ENCODE assay signal across 1 cellular context in genomic region chr19:1249298-1249989, GRCh38.
TF ChIP-seq lines count a peak whose summit lies in the region.

No MANE protein-coding gene starts in this region.

TF ChIP-seq in HepG2, 621 proteins besides CTCF, POLR2A, EP300 and RAD21 (continues in another document):
- TF ChIP-seq ZNF530 (CRISPR knock-in tag; IDR thresholded peaks at IDR 0.05; ENCODE audit: low read depth) (0 out of 2 replicates have a peak, but pooled peaks have one; percentile 50), ZNF792 (CRISPR knock-in tag; IDR thresholded peaks at IDR 0.05) (no peak), SOX6 (IDR thresholded peaks at IDR 0.05) (no peak), SOX6 (CRISPR knock-in tag; IDR thresholded peaks at IDR 0.05) (peak; percentile 87), RFX3 (CRISPR knock-in tag; IDR thresholded peaks at IDR 0.05) (peak; percentile 16; the same call in 1 of the 2 replicates), SIN3A (IDR thresholded peaks at IDR 0.05; ENCODE audit: borderline replicate concordance, low read depth, low read length) (no peak; the same call in 1 of the 2 replicates), NFKB2 (CRISPR knock-in tag; IDR thresholded peaks at IDR 0.05; ENCODE audit: borderline replicate concordance) (peak; percentile 18; the same call in 1 of the 2 replicates), SAP130 (CRISPR knock-in tag; IDR thresholded peaks at IDR 0.05; ENCODE audit: low read depth) (peak; percentile 83), TEAD2 (CRISPR knock-in tag; IDR thresholded peaks at IDR 0.05) (no peak), AGO2 (optimal IDR thresholded peaks at IDR 0.05; ENCODE audit: low read depth, low read length) (peak; percentile 50), ZNF724P (CRISPR knock-in tag; IDR thresholded peaks at IDR 0.05; ENCODE audit: borderline replicate concordance) (no peak; the same call in 1 of the 2 replicates), PTBP1 (IDR thresholded peaks at IDR 0.05; ENCODE audit: low read depth, low read length, poor library complexity, severe bottlenecking) (peak; percentile 39), ZNF841 (CRISPR knock-in tag; IDR thresholded peaks at IDR 0.05; ENCODE audit: borderline replicate concordance) (0 out of 2 replicates have a peak, but pooled peaks have one; percentile 18), MBNL3 (CRISPR knock-in tag; conservative IDR thresholded peaks at IDR 0.05) (no peak), ZMYM3 (CRISPR knock-in tag; IDR thresholded peaks at IDR 0.05) (no peak), MYC (CRISPR knock-in tag; IDR thresholded peaks at IDR 0.05; ENCODE audit: borderline replicate concordance) (peak; percentile 85), ZFP62 (CRISPR knock-in tag; IDR thresholded peaks at IDR 0.05) (0 out of 2 replicates have a peak, but pooled peaks have one; percentile 12), CSRNP1 (CRISPR knock-in tag; IDR thresholded peaks at IDR 0.05) (0 out of 2 replicates have a peak, but pooled peaks have one; percentile 25), HNF1A (IDR thresholded peaks at IDR 0.05; ENCODE audit: low read depth) (no peak), HNF1A (CRISPR knock-in tag; IDR thresholded peaks at IDR 0.05; ENCODE audit: borderline replicate concordance) (peak; percentile 20; the same call in 1 of the 2 replicates), DNMT3B (CRISPR knock-in tag; conservative IDR thresholded peaks at IDR 0.05) (0 out of 2 replicates have a peak, but pooled peaks have one; percentile 67), ASH2L (IDR thresholded peaks at IDR 0.05; ENCODE audit: insufficient read length, low read depth, low read length) (peak; percentile 18), ZBTB7A (CRISPR knock-in tag; IDR thresholded peaks at IDR 0.05) (peak; percentile 32; the same call in 1 of the 2 replicates), ZNF768 (CRISPR knock-in tag; IDR thresholded peaks at IDR 0.05) (0 out of 2 replicates have a peak, but pooled peaks have one; percentile 8), ZBTB39 (CRISPR knock-in tag; IDR thresholded peaks at IDR 0.05) (no peak)
- TF ChIP-seq, protein P1, sequence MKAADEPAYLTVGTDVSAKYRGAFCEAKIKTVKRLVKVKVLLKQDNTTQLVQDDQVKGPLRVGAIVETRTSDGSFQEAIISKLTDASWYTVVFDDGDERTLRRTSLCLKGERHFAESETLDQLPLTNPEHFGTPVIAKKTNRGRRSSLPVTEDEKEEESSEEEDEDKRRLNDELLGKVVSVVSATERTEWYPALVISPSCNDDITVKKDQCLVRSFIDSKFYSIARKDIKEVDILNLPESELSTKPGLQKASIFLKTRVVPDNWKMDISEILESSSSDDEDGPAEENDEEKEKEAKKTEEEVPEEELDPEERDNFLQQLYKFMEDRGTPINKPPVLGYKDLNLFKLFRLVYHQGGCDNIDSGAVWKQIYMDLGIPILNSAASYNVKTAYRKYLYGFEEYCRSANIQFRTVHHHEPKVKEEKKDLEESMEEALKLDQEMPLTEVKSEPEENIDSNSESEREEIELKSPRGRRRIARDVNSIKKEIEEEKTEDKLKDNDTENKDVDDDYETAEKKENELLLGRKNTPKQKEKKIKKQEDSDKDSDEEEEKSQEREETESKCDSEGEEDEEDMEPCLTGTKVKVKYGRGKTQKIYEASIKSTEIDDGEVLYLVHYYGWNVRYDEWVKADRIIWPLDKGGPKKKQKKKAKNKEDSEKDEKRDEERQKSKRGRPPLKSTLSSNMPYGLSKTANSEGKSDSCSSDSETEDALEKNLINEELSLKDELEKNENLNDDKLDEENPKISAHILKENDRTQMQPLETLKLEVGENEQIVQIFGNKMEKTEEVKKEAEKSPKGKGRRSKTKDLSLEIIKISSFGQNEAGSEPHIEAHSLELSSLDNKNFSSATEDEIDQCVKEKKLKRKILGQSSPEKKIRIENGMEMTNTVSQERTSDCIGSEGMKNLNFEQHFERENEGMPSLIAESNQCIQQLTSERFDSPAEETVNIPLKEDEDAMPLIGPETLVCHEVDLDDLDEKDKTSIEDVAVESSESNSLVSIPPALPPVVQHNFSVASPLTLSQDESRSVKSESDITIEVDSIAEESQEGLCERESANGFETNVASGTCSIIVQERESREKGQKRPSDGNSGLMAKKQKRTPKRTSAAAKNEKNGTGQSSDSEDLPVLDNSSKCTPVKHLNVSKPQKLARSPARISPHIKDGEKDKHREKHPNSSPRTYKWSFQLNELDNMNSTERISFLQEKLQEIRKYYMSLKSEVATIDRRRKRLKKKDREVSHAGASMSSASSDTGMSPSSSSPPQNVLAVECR (CRISPR knock-in tag; IDR thresholded peaks at IDR 0.05; ENCODE audit: borderline replicate concordance): peak; percentile 54; the same call in 1 of the 2 replicates
- TF ChIP-seq, protein P2, sequence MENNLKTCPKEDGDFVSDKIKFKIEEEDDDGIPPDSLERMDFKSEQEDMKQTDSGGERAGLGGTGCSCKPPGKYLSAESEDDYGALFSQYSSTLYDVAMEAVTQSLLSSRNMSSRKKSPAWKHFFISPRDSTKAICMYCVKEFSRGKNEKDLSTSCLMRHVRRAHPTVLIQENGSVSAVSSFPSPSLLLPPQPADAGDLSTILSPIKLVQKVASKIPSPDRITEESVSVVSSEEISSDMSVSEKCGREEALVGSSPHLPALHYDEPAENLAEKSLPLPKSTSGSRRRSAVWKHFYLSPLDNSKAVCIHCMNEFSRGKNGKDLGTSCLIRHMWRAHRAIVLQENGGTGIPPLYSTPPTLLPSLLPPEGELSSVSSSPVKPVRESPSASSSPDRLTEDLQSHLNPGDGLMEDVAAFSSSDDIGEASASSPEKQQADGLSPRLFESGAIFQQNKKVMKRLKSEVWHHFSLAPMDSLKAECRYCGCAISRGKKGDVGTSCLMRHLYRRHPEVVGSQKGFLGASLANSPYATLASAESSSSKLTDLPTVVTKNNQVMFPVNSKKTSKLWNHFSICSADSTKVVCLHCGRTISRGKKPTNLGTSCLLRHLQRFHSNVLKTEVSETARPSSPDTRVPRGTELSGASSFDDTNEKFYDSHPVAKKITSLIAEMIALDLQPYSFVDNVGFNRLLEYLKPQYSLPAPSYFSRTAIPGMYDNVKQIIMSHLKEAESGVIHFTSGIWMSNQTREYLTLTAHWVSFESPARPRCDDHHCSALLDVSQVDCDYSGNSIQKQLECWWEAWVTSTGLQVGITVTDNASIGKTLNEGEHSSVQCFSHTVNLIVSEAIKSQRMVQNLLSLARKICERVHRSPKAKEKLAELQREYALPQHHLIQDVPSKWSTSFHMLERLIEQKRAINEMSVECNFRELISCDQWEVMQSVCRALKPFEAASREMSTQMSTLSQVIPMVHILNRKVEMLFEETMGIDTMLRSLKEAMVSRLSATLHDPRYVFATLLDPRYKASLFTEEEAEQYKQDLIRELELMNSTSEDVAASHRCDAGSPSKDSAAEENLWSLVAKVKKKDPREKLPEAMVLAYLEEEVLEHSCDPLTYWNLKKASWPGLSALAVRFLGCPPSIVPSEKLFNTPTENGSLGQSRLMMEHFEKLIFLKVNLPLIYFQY (CRISPR knock-in tag; IDR thresholded peaks at IDR 0.05; ENCODE audit: borderline replicate concordance): no peak; the same call in 1 of the 2 replicates
- TF ChIP-seq, protein P3, sequence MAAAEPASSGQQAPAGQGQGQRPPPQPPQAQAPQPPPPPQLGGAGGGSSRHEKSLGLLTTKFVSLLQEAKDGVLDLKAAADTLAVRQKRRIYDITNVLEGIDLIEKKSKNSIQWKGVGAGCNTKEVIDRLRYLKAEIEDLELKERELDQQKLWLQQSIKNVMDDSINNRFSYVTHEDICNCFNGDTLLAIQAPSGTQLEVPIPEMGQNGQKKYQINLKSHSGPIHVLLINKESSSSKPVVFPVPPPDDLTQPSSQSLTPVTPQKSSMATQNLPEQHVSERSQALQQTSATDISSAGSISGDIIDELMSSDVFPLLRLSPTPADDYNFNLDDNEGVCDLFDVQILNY (CRISPR knock-in tag; conservative IDR thresholded peaks at IDR 0.05): no peak
- TF ChIP-seq, protein P4, sequence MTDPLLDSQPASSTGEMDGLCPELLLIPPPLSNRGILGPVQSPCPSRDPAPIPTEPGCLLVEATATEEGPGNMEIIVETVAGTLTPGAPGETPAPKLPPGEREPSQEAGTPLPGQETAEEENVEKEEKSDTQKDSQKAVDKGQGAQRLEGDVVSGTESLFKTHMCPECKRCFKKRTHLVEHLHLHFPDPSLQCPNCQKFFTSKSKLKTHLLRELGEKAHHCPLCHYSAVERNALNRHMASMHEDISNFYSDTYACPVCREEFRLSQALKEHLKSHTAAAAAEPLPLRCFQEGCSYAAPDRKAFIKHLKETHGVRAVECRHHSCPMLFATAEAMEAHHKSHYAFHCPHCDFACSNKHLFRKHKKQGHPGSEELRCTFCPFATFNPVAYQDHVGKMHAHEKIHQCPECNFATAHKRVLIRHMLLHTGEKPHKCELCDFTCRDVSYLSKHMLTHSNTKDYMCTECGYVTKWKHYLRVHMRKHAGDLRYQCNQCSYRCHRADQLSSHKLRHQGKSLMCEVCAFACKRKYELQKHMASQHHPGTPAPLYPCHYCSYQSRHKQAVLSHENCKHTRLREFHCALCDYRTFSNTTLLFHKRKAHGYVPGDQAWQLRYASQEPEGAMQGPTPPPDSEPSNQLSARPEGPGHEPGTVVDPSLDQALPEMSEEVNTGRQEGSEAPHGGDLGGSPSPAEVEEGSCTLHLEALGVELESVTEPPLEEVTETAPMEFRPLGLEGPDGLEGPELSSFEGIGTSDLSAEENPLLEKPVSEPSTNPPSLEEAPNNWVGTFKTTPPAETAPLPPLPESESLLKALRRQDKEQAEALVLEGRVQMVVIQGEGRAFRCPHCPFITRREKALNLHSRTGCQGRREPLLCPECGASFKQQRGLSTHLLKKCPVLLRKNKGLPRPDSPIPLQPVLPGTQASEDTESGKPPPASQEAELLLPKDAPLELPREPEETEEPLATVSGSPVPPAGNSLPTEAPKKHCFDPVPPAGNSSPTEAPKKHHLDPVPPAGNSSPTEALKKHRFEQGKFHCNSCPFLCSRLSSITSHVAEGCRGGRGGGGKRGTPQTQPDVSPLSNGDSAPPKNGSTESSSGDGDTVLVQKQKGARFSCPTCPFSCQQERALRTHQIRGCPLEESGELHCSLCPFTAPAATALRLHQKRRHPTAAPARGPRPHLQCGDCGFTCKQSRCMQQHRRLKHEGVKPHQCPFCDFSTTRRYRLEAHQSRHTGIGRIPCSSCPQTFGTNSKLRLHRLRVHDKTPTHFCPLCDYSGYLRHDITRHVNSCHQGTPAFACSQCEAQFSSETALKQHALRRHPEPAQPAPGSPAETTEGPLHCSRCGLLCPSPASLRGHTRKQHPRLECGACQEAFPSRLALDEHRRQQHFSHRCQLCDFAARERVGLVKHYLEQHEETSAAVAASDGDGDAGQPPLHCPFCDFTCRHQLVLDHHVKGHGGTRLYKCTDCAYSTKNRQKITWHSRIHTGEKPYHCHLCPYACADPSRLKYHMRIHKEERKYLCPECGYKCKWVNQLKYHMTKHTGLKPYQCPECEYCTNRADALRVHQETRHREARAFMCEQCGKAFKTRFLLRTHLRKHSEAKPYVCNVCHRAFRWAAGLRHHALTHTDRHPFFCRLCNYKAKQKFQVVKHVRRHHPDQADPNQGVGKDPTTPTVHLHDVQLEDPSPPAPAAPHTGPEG (CRISPR knock-in tag; IDR thresholded peaks at IDR 0.05): 0 out of 2 replicates have a peak, but pooled peaks have one; percentile 60
